Comparison of ENCODE assay signal across 11 cellular contexts in the genomic region with DNA sequence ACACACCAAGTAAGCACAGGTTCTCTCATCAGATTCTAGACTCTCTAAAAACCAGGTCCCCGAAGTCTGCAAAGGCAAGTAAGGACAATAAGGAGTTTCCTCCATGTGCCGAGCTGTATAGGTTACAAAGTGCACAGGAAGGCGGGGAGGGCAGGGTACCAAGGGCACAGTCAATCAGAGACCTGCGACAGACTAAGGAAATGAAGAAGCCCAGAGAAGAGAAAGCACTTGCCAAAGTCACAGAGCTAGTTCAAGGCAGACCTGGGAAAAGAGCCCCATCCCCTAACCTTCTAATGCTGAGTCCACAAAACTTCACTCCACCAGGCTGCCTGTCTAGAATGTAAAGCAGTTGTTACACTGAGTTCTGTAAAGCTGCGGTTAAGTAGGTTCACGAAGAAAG. TPM values are rescaled to one million over a fixed set of nuclear protein-coding genes. Genes with fewer than 3 reads are reported as not detected.
A peak's percentile ranks its signal among the peaks of the same experiment; 100 is the strongest.
DNase-seq lines count a peak whose midpoint lies in the region; ATAC-seq and TF ChIP-seq lines count a peak whose summit lies in the region.
"Had no signal": no experiment of that assay in that cellular context is flagged by ENCODE, and none has a peak within 500 bp of the region (broad histone marks: within the 10 kb centered on the region; RNA-seq: fewer than 3 reads in every experiment).

No MANE protein-coding gene starts in this region.

- no peaks in the 10 kb centered on the region for H3K36me3 Mint-ChIP-seq in T-helper 17 cell (ENCODE audit: low read depth)

- H3K9ac ChIP-seq in GM23248: peak overlapping the region; percentile 100
- H3K9ac ChIP-seq in skeletal muscle satellite cell (ENCODE audit: low read depth, low read length): peak overlapping the region; percentile 6

- H3K27ac ChIP-seq in GM23248: no peak overlapping the region
- H3K27ac ChIP-seq: SJSA1 had no signal

- H3K27me3 Mint-ChIP-seq in T-helper 17 cell: peaks cover 1% of the 10 kb centered on the region

- peaks cover 8% of the 10 kb centered on the region; the same call in 1 of the 2 replicates for H4K20me1 ChIP-seq in GM23248 (ENCODE audit: insufficient read depth)

- ATAC-seq in T-helper 17 cell: no peak

- H3K36me3 ChIP-seq in GM23248 (ENCODE audit: low read depth): peaks cover 35% of the 10 kb centered on the region
- peaks cover 49% of the 10 kb centered on the region for H3K36me3 ChIP-seq in skeletal muscle satellite cell (ENCODE audit: insufficient read depth, low read length)

- peaks cover 16% of the 10 kb centered on the region for H3K4me1 ChIP-seq in GM23248 (ENCODE audit: insufficient read depth)
- peaks cover 9% of the 10 kb centered on the region for H3K4me1 ChIP-seq in skeletal muscle satellite cell (ENCODE audit: control insufficient read depth, insufficient read depth, low read length)

- DNase-seq in GM23248: no peak
- no peak for DNase-seq in T-helper 17 cell
- no peak for DNase-seq in fibroblast of pulmonary artery (ENCODE audit: low read depth)
- no peak for DNase-seq in epidermal melanocyte (ENCODE audit: insufficient read length, low spot score)
- no peak for DNase-seq in GM13977 (ENCODE audit: low spot score)
- DNase-seq in hypothalamus (lab: John Stamatoyannopoulos, UW): no peak
- DNase-seq: activated naive CD4-positive, alpha-beta T cell treated with anti-CD3 and anti-CD28 coated beads, Interleukin-2, amount 50 U/mL, for 16 hours; NCI-H1048; stimulated activated CD4-positive, alpha-beta T cell treated with anti-CD3 and anti-CD28 coated beads, Interleukin-15, amount 100 ng/mL, for 24 hours had no signal

- peak overlapping the region; percentile 96 for H3K4me2 ChIP-seq in GM23248 (ENCODE audit: unreplicated experiment)
- peak overlapping the region; percentile 90 for H3K4me2 ChIP-seq in skeletal muscle satellite cell (ENCODE audit: low read length)

- in situ Hi-C loops in GM23248 (cut with MboI) (no loop called here), GM13977 (cut with MboI; ENCODE audit: low pct_unique_long_range_greater_than_20kb, low sequenced_read_pairs, unreplicated experiment) (no loop called here)

- 32 to 36% methylated on average over 6 of the region's 6 CpGs for WGBS in GM23248 (ENCODE audit: low coverage in 1 of 2, low lambda C conversion rate in 2 of 2, missing lambda C conversion rate in 2 of 2), 2 experiments

- no peaks in the 10 kb centered on the region for H3K27me3 ChIP-seq in GM23248 (replicated peaks; ENCODE audit: insufficient read depth)
- no peaks in the 10 kb centered on the region for H3K27me3 ChIP-seq in skeletal muscle satellite cell (ENCODE audit: control insufficient read depth, insufficient read depth, low read length)
- H3K27me3 ChIP-seq: SJSA1 had no signal

- H3F3A ChIP-seq in GM23248 (ENCODE audit: insufficient read depth): peaks cover 15% of the 10 kb centered on the region

- no peak for TF ChIP-seq CTCF in fibroblast of pulmonary artery (IDR thresholded peaks at IDR 0.05; ENCODE audit: low read length, missing control alignments)
- TF ChIP-seq CTCF in GM13977 (IDR thresholded peaks at IDR 0.05; ENCODE audit: extremely low read depth, insufficient read depth, missing control alignments): no peak

- H3K4me3 ChIP-seq in GM23248 (peak overlapping the region; percentile 92), fibroblast of pulmonary artery (replicated peaks; ENCODE audit: low read depth, low read length) (peak overlapping the region; percentile 100), skeletal muscle satellite cell (ENCODE audit: low read length) (peak overlapping the region; percentile 10)

- H3K79me2 ChIP-seq in GM23248 (ENCODE audit: insufficient read depth): peaks cover 64% of the 10 kb centered on the region

- H3K27ac Mint-ChIP-seq in T-helper 17 cell: peak overlapping the region; percentile 94

- no peak overlapping the region for H2AFZ ChIP-seq in GM23248

- H3K9me3 ChIP-seq in GM23248 (ENCODE audit: low read depth): no peaks in the 10 kb centered on the region
- no peaks in the 10 kb centered on the region for H3K9me3 ChIP-seq in T-helper 17 cell (ENCODE audit: control insufficient read depth, low read length, poor library complexity, severe bottlenecking)
- no peaks in the 10 kb centered on the region for H3K9me3 ChIP-seq in skeletal muscle satellite cell (replicated peaks; ENCODE audit: low read length)
- H3K9me3 ChIP-seq: SJSA1 had no signal

- peaks cover 18% of the 10 kb centered on the region for H3K4me1 Mint-ChIP-seq in T-helper 17 cell

- H3K9me2 ChIP-seq in GM23248 (ENCODE audit: insufficient read depth): no peaks in the 10 kb centered on the region

- peak overlapping the region; percentile 90 for H3K4me3 Mint-ChIP-seq in T-helper 17 cell

RNA-seq across cellular contexts. Expression of gene SEC13, which starts 1.7 kb away (rescaled TPM):
- 190 and 219 TPM in 2 replicates for total RNA-seq in GM23248 (2014; rRNA removed; shearing (Covaris generic))
- 304 and 307 TPM in 2 replicates for polyA plus RNA-seq in GM23248 (2016; fragmentation: Nextera tagmentation; extraction: Ambion mirVana)
- 10 to 100 TPM; 87.0 to 88.0 TPM for total RNA-seq in T-helper 17 cell
- 229 and 249 TPM in 2 replicates for total RNA-seq in skeletal muscle satellite cell (2012; rRNA removed)

RNA-seq across cellular contexts. Expression of gene GHRL, which starts 26.5 kb away (rescaled TPM):
- not detected in 2 replicates for total RNA-seq in GM23248 (2014; rRNA removed; shearing (Covaris generic))
- polyA plus RNA-seq in GM23248 (2016; fragmentation: Nextera tagmentation; extraction: Ambion mirVana): 0.71 TPM in 1 of 2 replicates, not detected in the other
- total RNA-seq in T-helper 17 cell: under 1 TPM; 0.73 to 0.85 TPM
- total RNA-seq in skeletal muscle satellite cell (2012; rRNA removed): 0.22 and 0.25 TPM in 2 replicates

Comparison
In these comparisons a context has a peak if more than half of its experiments do, and no peak if none do; other contexts are left out.
1. H3K4me3 ChIP-seq: peak in every context shown above with its lines; median percentile 100 in fibroblast of pulmonary artery; 92 in GM23248; 10 in skeletal muscle satellite cell.